Comparison of ENCODE assay signal across 8 cellular contexts in genomic region chr1:23838401-23838866, GRCh38. TPM values are rescaled to one million over a fixed set of nuclear protein-coding genes. Genes with fewer than 3 reads are reported as not detected.
DNase-seq lines count a peak whose midpoint lies in the region; ATAC-seq and TF ChIP-seq lines count a peak whose summit lies in the region.

No MANE protein-coding gene starts in this region.

- intact Hi-C loops in CD4-positive, alpha-beta T cell (cut with DNase I, micrococcal nuclease), result loop anchor here (1.0 to 5.0 kb wide), 3 partner anchors 13 to 36 kb away; partner anchors contain the start of genes FUCA1 (in 1 of the 2), GALE (in 1 of the 2) and HMGCL (in 1 of the 2)
- intact Hi-C loops in right lobe of liver (cut with DNase I), result no loop called here

- no peak for TF ChIP-seq CTCF in CD4-positive, alpha-beta T cell (IDR thresholded peaks at IDR 0.05)
- TF ChIP-seq CTCF in right lobe of liver (IDR thresholded peaks at IDR 0.05), result no peak

- WGBS in right lobe of liver (ENCODE audit: insufficient coverage, low coverage, low lambda C conversion rate, missing lambda C conversion rate), result 0% methylated on average over 21 of the region's 21 CpGs

- peaks cover 0 to 6% (median 0%) of the 10 kb centered on the region in 4 donors for H3K4me1 ChIP-seq in right lobe of liver

- ATAC-seq in CD4-positive, alpha-beta T cell (ENCODE audit: poor library complexity), result peak; percentile 99
- ATAC-seq in right lobe of liver (peak; percentile 98 to 100 (median 99)), HG03039 (IDR thresholded peaks at IDR 0.05; ENCODE audit: unreplicated experiment) (no peak)

- no peaks in the 10 kb centered on the region for H3K36me3 ChIP-seq in H7 (replicated peaks; ENCODE audit: control insufficient read depth, insufficient read depth, low read length)
- H3K36me3 ChIP-seq in right lobe of liver, result no peaks in the 10 kb centered on the region

- no peaks in the 10 kb centered on the region for H3K36me3 Mint-ChIP-seq in CD4-positive, alpha-beta T cell (ENCODE audit: low read depth)

- DNase-seq in CD4-positive, alpha-beta T cell, result peak; percentile 63 to 80 (median 68)
- DNase-seq in H7 (peak; percentile 86), NCI-H2227 (lab: John Stamatoyannopoulos, UW; ENCODE audit: unreplicated experiment) (peak; percentile 72), dedifferentiated amniotic fluid mesenchymal stem cell (ENCODE audit: extremely low spot score) (peak; percentile 31), right lobe of liver (peak; percentile 83 to 85 (median 84))
- peak; percentile 81 for DNase-seq in activated CD4-positive, alpha-beta T cell treated with anti-CD3 and anti-CD28 coated beads for 48 hours
- DNase-seq in stimulated activated CD4-positive, alpha-beta T cell treated with anti-CD3 and anti-CD28 coated beads, TNF-alpha, amount 100 ng/mL, for 4 hours (ENCODE audit: low read depth in 3 of 3), result peak; percentile 54 to 59 (median 56)

- peak; percentile 17 for TF ChIP-seq POLR2A in right lobe of liver (IDR thresholded peaks at IDR 0.05)

- peaks cover 12% of the 10 kb centered on the region for H3K4me1 Mint-ChIP-seq in CD4-positive, alpha-beta T cell (ENCODE audit: low read depth)

- CTCF ChIA-PET in CD4-positive, alpha-beta T cell (lab: Charles Lee), result interaction anchor here (0.7 to 2.4 kb wide), 4 partner anchors 28 to 861 kb away, joined by 3 to 11 read pairs (median 4); no protein-coding TSS in a partner anchor

- no peaks in the 10 kb centered on the region for H3K27me3 ChIP-seq in CD4-positive, alpha-beta T cell (ENCODE audit: control insufficient read depth, insufficient read depth, low read length)
- H3K27me3 ChIP-seq in H7 (ENCODE audit: control insufficient read depth, insufficient read depth, low read length) (peaks cover 7% of the 10 kb centered on the region), right lobe of liver (no peaks in the 10 kb centered on the region)

- H3K27ac Mint-ChIP-seq in CD4-positive, alpha-beta T cell, result no peak overlapping the region

- POLR2A ChIA-PET in CD4-positive, alpha-beta T cell (lab: Charles Lee), result interaction anchor here (0.6 to 3.0 kb wide), 3 partner anchors 13 to 37 kb away, joined by 3 to 17 read pairs (median 3); partner anchors contain the start of gene HMGCL

- H3K4me3 ChIP-seq in H7 (ENCODE audit: insufficient read depth, low read depth, low read length) (peak overlapping the region; percentile 46), right lobe of liver (peak overlapping the region; percentile 18 to 47 (median 36))

- peaks cover 11% of the 10 kb centered on the region for H3K27me3 Mint-ChIP-seq in CD4-positive, alpha-beta T cell

- H3K4me3 Mint-ChIP-seq in CD4-positive, alpha-beta T cell, result peak overlapping the region; percentile 65

- H3K9me3 ChIP-seq in CD4-positive, alpha-beta T cell (ENCODE audit: control insufficient read depth, low read length), result no peaks in the 10 kb centered on the region
- no peaks in the 10 kb centered on the region for H3K9me3 ChIP-seq in right lobe of liver

- H3K9me3 Mint-ChIP-seq in CD4-positive, alpha-beta T cell, result no peaks in the 10 kb centered on the region

- H3K27ac ChIP-seq in CD4-positive, alpha-beta T cell (ENCODE audit: low read depth, low read length), result no peak overlapping the region
- peak overlapping the region in 2 of 3 donors; percentile 33 to 50 for H3K27ac ChIP-seq in right lobe of liver

RNA-seq across cellular contexts. Expression of gene HMGCL, which starts 13.2 kb away (rescaled TPM):
- 1 to 10 TPM; 8.9 to 9.6 TPM for total RNA-seq in CD4-positive, alpha-beta T cell
- 35.8 and 53.1 TPM in 2 replicates for total RNA-seq in H7 (2014; rRNA removed; shearing (Covaris generic))
- 100 to 1,000 TPM; 143 to 178 (median 160) TPM for total RNA-seq in right lobe of liver

RNA-seq across cellular contexts. Expression of gene FUCA1, which starts 29.7 kb away (rescaled TPM):
- 1 to 10 TPM; 3.6 to 4.1 TPM for total RNA-seq in CD4-positive, alpha-beta T cell
- total RNA-seq in H7 (2014; rRNA removed; shearing (Covaris generic)), result 8.2 and 10.8 TPM in 2 replicates
- total RNA-seq in right lobe of liver, result 10 to 100 TPM; 37.1 to 54.7 (median 45.1) TPM

RNA-seq across cellular contexts. Expression of gene GALE, which starts 37.9 kb away (rescaled TPM):
- total RNA-seq in CD4-positive, alpha-beta T cell, result 1 to 10 TPM; 5.4 to 6.9 TPM
- 72.0 and 103 TPM in 2 replicates for total RNA-seq in H7 (2014; rRNA removed; shearing (Covaris generic))
- 10 to 100 TPM; 25.9 to 46.9 (median 42.0) TPM for total RNA-seq in right lobe of liver

RNA-seq across cellular contexts. Expression of gene LYPLA2, which starts 47.5 kb away (rescaled TPM):
- total RNA-seq in CD4-positive, alpha-beta T cell, result 10 to 100 TPM; 37.4 to 37.7 TPM
- total RNA-seq in H7 (2014; rRNA removed; shearing (Covaris generic)), result 291 and 385 TPM in 2 replicates
- total RNA-seq in right lobe of liver, result 10 to 100 TPM; 28.1 to 69.8 (median 32.6) TPM

Comparison
In these comparisons a context has a peak if more than half of its experiments do, and no peak if none do; other contexts are left out.
1. DNase-seq: peak in every context shown above with its lines; median percentile 86 in H7; 84 in right lobe of liver; 81 in activated CD4-positive, alpha-beta T cell treated with anti-CD3 and anti-CD28 coated beads for 48 hours; 72 in NCI-H2227; 68 in CD4-positive, alpha-beta T cell; 56 in stimulated activated CD4-positive, alpha-beta T cell treated with anti-CD3 and anti-CD28 coated beads, TNF-alpha, amount 100 ng/mL, for 4 hours; 31 in dedifferentiated amniotic fluid mesenchymal stem cell.
2. intact Hi-C loops: an anchor here in CD4-positive, alpha-beta T cell (1.0 to 5.0 kb wide); none called in right lobe of liver.